13 cellular contexts compared by ENCODE assay signal in genomic region chr3:189629803-189630455, GRCh38. TPM values are rescaled to one million over a fixed set of nuclear protein-coding genes. Genes with fewer than 3 reads are reported as not detected.
DNase-seq lines count a peak whose midpoint lies in the region; ATAC-seq, FAIRE-seq and TF ChIP-seq lines count a peak whose summit lies in the region.
"Had no signal": no experiment of that assay in that cellular context is flagged by ENCODE, and none has a peak within 500 bp of the region (broad histone marks: within the 10 kb centered on the region; RNA-seq: fewer than 3 reads in every experiment).

No MANE protein-coding gene starts in this region.

- intact Hi-C loops in natural killer cell (cut with micrococcal nuclease) = no loop called here
- intact Hi-C loops in kidney (cut with DNase I) = no loop called here
- intact Hi-C loops in upper lobe of right lung (cut with DNase I) = no loop called here

- H3K4me3 Mint-ChIP-seq in natural killer cell treated with Interleukin-12 subunit alpha and Interleukin-12 subunit beta and Interleukin-15 and Interleukin-18, amount 100 ng/mL, for 72 hours = peak overlapping the region; percentile 12
- no peak overlapping the region for H3K4me3 Mint-ChIP-seq in natural killer cell

- H3K4me3 ChIP-seq in kidney (ENCODE audit: low read length in 2 of 2) (no peak overlapping the region), upper lobe of right lung (no peak overlapping the region)

- H3K4me1 ChIP-seq in kidney (ENCODE audit: control insufficient read depth in 1 of 2, insufficient read depth in 1 of 2, low read depth in 1 of 2, low read length in 2 of 2) (no peaks in the 10 kb centered on the region), upper lobe of right lung (peaks cover 13% of the 10 kb centered on the region)
- H3K4me1 ChIP-seq: BE2C had no signal

- H3K36me3 Mint-ChIP-seq in natural killer cell treated with Interleukin-12 subunit alpha and Interleukin-12 subunit beta and Interleukin-15 and Interleukin-18, amount 100 ng/mL, for 72 hours = no peaks in the 10 kb centered on the region
- H3K36me3 Mint-ChIP-seq in natural killer cell = no peaks in the 10 kb centered on the region

- no peak overlapping the region for H3K27ac Mint-ChIP-seq in natural killer cell treated with Interleukin-12 subunit alpha and Interleukin-12 subunit beta and Interleukin-15 and Interleukin-18, amount 100 ng/mL, for 72 hours
- H3K27ac Mint-ChIP-seq in natural killer cell = no peak overlapping the region

- FAIRE-seq in kidney (lab: Jason Lieb, UNC) = no peak

- no peaks in the 10 kb centered on the region for H3K27me3 ChIP-seq in upper lobe of right lung
- H3K27me3 ChIP-seq: BE2C had no signal

- H3K9me3 Mint-ChIP-seq in natural killer cell treated with Interleukin-12 subunit alpha and Interleukin-12 subunit beta and Interleukin-15 and Interleukin-18, amount 100 ng/mL, for 72 hours = no peaks in the 10 kb centered on the region
- peaks cover 0 to 2% of the 10 kb centered on the region in 2 donors for H3K9me3 Mint-ChIP-seq in natural killer cell

- H3K27ac ChIP-seq in VCaP = 0 out of 2 replicates have a peak overlapping the region, but pooled peaks have one; percentile 23
- H3K27ac ChIP-seq in kidney (ENCODE audit: low read depth in 2 of 2, low read length in 2 of 2) = no peak overlapping the region
- H3K27ac ChIP-seq in upper lobe of right lung = no peak overlapping the region

- no peak overlapping the region for H3K9ac ChIP-seq in kidney (ENCODE audit: low read length in 2 of 2)

- no peaks in the 10 kb centered on the region for H3K27me3 Mint-ChIP-seq in natural killer cell treated with Interleukin-12 subunit alpha and Interleukin-12 subunit beta and Interleukin-15 and Interleukin-18, amount 100 ng/mL, for 72 hours
- H3K27me3 Mint-ChIP-seq in natural killer cell (ENCODE audit: low read depth in 2 of 2) = no peaks in the 10 kb centered on the region

- ATAC-seq in natural killer cell treated with Interleukin-12 subunit alpha and Interleukin-12 subunit beta and Interleukin-15 and Interleukin-18, amount 100 ng/mL, for 72 hours = no peak
- ATAC-seq in natural killer cell (no peak), upper lobe of right lung (peak; percentile 55), GM21825 (IDR thresholded peaks at IDR 0.05; ENCODE audit: unreplicated experiment) (no peak)

- H3K36me3 ChIP-seq in kidney (ENCODE audit: control insufficient read depth in 1 of 2, insufficient read depth in 2 of 2, low read length in 2 of 2) (no peaks in the 10 kb centered on the region), upper lobe of right lung (no peaks in the 10 kb centered on the region)
- H3K36me3 ChIP-seq: BE2C had no signal

- TF ChIP-seq CTCF in natural killer cell (IDR thresholded peaks at IDR 0.05) (no peak), VCaP (conservative IDR thresholded peaks at IDR 0.05) (no peak), kidney (IDR thresholded peaks at IDR 0.05; ENCODE audit: borderline replicate concordance, extremely low read depth, insufficient read depth) (no peak), upper lobe of right lung (IDR thresholded peaks at IDR 0.05) (no peak)

- peaks cover 0 to 11% of the 10 kb centered on the region in 2 donors for H3K4me1 Mint-ChIP-seq in natural killer cell treated with Interleukin-12 subunit alpha and Interleukin-12 subunit beta and Interleukin-15 and Interleukin-18, amount 100 ng/mL, for 72 hours (ENCODE audit: low read depth in 2 of 2)
- H3K4me1 Mint-ChIP-seq in natural killer cell = no peaks in the 10 kb centered on the region

- no peak for DNase-seq in natural killer cell treated with Interleukin-12 subunit alpha and Interleukin-12 subunit beta and Interleukin-15 and Interleukin-18, amount 100 ng/mL, for 72 hours (ENCODE audit: low spot score)
- DNase-seq in natural killer cell = no peak
- peak; percentile 77 for DNase-seq in kidney
- DNase-seq in upper lobe of right lung = peak; percentile 71
- no peak for DNase-seq in NCI-H2107 treated with DMSO at 0.1 percent for 48 hours (lab: John Stamatoyannopoulos, UW; ENCODE audit: unreplicated experiment)
- no peak for DNase-seq in C1 segment of cervical spinal cord (lab: John Stamatoyannopoulos, UW)
- DNase-seq: BE2C, NCI-H1048, NCI-H774, T-helper 9 cell had no signal

- no peaks in the 10 kb centered on the region for H3K9me3 ChIP-seq in kidney (ENCODE audit: control insufficient read depth in 1 of 2, low read length in 2 of 2)
- no peaks in the 10 kb centered on the region for H3K9me3 ChIP-seq in upper lobe of right lung
- H3K9me3 ChIP-seq: BE2C had no signal

RNA-seq across cellular contexts. Expression of gene TP63, which starts 1.3 kb away (rescaled TPM):
- total RNA-seq in natural killer cell treated with Interleukin-12 subunit alpha and Interleukin-12 subunit beta and Interleukin-15 and Interleukin-18, amount 100 ng/mL, for 72 hours = not detected
- under 1 TPM in 1 of 3 donors, not detected in 2; 0.30 TPM for total RNA-seq in natural killer cell
- 1.1 TPM for total RNA-seq in kidney
- 0.13 TPM for polyA plus RNA-seq in kidney (ENCODE audit: insufficient read depth, low read depth, low replicate concordance)
- 1.3 TPM for total RNA-seq in upper lobe of right lung
- total RNA-seq: pulmonary artery endothelial cell had no signal

Comparison
In these comparisons a context has a peak if more than half of its experiments do, and no peak if none do; other contexts are left out.
1. DNase-seq: peak in kidney (single experiment) and upper lobe of right lung (single experiment); none in natural killer cell treated with Interleukin-12 subunit alpha and Interleukin-12 subunit beta and Interleukin-15 and Interleukin-18, amount 100 ng/mL, for 72 hours (single experiment), natural killer cell (single experiment), NCI-H2107 treated with DMSO at 0.1 percent for 48 hours (single experiment) and C1 segment of cervical spinal cord (0 of 14).